In the genomic region with DNA sequence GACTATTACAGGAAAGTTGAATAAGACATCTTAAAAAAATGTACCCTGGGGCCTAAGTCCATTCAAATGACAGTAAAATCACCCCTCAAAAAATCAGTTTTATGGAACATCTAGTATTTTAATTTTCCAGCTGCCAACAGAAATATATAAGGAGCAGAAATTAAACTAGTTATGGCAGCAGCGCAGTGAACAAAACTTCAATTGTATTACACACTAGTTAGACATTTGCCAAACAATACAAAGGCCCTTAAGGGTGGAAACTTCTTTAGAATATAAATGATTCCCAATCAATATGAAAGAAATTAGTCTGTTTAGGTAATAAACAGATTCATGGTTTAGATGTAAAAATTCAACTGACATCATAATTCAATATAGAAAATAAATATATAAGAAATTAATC, we compare ENCODE assay signal across 20 cellular contexts. TPM values are rescaled to one million over a fixed set of nuclear protein-coding genes. Genes with fewer than 3 reads are reported as not detected.
A peak's percentile ranks its signal among the peaks of the same experiment; 100 is the strongest.
DNase-seq lines count a peak whose midpoint lies in the region; TF ChIP-seq lines count a peak whose summit lies in the region.
"Had no signal": no experiment of that assay in that cellular context is flagged by ENCODE, and none has a peak within 500 bp of the region (broad histone marks: within the 10 kb centered on the region; RNA-seq: fewer than 3 reads in every experiment).

No MANE protein-coding gene starts in this region.

- no peaks in the 10 kb centered on the region for H3K27me3 Mint-ChIP-seq in activated T-cell treated with anti-CD3 and anti-CD28 coated beads, Interleukin-2, amount 50 U/mL, for 24 hours
- H3K27me3 Mint-ChIP-seq in activated naive CD8-positive, alpha-beta T cell treated with anti-CD3 and anti-CD28 coated beads for 36 hours, result no peaks in the 10 kb centered on the region
- H3K27me3 Mint-ChIP-seq: activated naive CD4-positive, alpha-beta T cell treated with anti-CD3 and anti-CD28 coated beads, Interleukin-2, amount 10 ng/mL, durations not matched to agents 7 days and 5 days; IgD-negative memory B cell; stimulated activated naive CD8-positive, alpha-beta T cell treated with anti-CD3 and anti-CD28 coated beads, Interleukin-15, Interleukin-2, amounts not matched to agents 100 ng/mL and 50 ng/mL, for 24 hours had no signal

- intact Hi-C loops in OCI-LY7 (cut with micrococcal nuclease; ENCODE audit: unreplicated experiment), result no loop called here

- peaks cover 34% of the 10 kb centered on the region for H3K4me1 ChIP-seq in OCI-LY7 (ENCODE audit: insufficient read depth, low read length, poor library complexity, severe bottlenecking)
- peaks cover 33% of the 10 kb centered on the region for H3K4me1 ChIP-seq in effector memory CD4-positive, alpha-beta T cell (ENCODE audit: control insufficient read depth, insufficient read depth, low read length, poor library complexity, severe bottlenecking)

- H3K4me3 ChIP-seq in OCI-LY7 (ENCODE audit: low read depth, low read length, poor library complexity, severe bottlenecking), result no peak overlapping the region
- no peak overlapping the region for H3K4me3 ChIP-seq in effector memory CD4-positive, alpha-beta T cell (ENCODE audit: insufficient read depth, low read depth, low read length, poor library complexity, severe bottlenecking)
- H3K4me3 ChIP-seq: body of pancreas, HAP-1, PC-9, right lobe of liver, SK-N-MC had no signal

- no peaks in the 10 kb centered on the region for H3K79me2 ChIP-seq in OCI-LY7 (ENCODE audit: insufficient read depth, low read depth, low read length)

- no peaks in the 10 kb centered on the region for H3K27me3 ChIP-seq in effector memory CD4-positive, alpha-beta T cell (replicated peaks; ENCODE audit: control insufficient read depth, insufficient read depth, low read length, poor library complexity, severe bottlenecking)
- H3K27me3 ChIP-seq: body of pancreas, right lobe of liver had no signal

- no TSS peak for BruUV-seq in OCI-LY7 (replicated peaks; lab: Mats Ljungman, UMichigan)

- H3K4me1 Mint-ChIP-seq in activated T-cell treated with anti-CD3 and anti-CD28 coated beads, Interleukin-2, amount 50 U/mL, for 24 hours (ENCODE audit: low read depth), result peaks cover 87% of the 10 kb centered on the region
- H3K4me1 Mint-ChIP-seq in activated naive CD8-positive, alpha-beta T cell treated with anti-CD3 and anti-CD28 coated beads for 36 hours, result peaks cover 65% of the 10 kb centered on the region

- H3K36me3 ChIP-seq in OCI-LY7 (ENCODE audit: insufficient read depth, low read length), result no peaks in the 10 kb centered on the region
- no peaks in the 10 kb centered on the region for H3K36me3 ChIP-seq in effector memory CD4-positive, alpha-beta T cell (ENCODE audit: control insufficient read depth, insufficient read depth, low read length)
- H3K36me3 ChIP-seq: HAP-1, right lobe of liver had no signal

- H3K4me2 ChIP-seq in OCI-LY7 (ENCODE audit: low read length), result peak overlapping the region; percentile 25

- no peak overlapping the region for H3K27ac ChIP-seq in OCI-LY7 (ENCODE audit: low read depth, low read length, poor library complexity, severe bottlenecking)
- H3K27ac ChIP-seq in effector memory CD4-positive, alpha-beta T cell (ENCODE audit: insufficient read depth, low read length, poor library complexity, severe bottlenecking), result peak overlapping the region; percentile 46
- peak overlapping the region; percentile 85 for H3K27ac ChIP-seq in substantia nigra (ENCODE audit: low read depth, low read length, poor library complexity, severe bottlenecking)
- H3K27ac ChIP-seq: right lobe of liver, SK-N-MC had no signal

- H3K4me3 Mint-ChIP-seq in activated T-cell treated with anti-CD3 and anti-CD28 coated beads, Interleukin-2, amount 50 U/mL, for 24 hours, result no peak overlapping the region
- no peak overlapping the region for H3K4me3 Mint-ChIP-seq in activated naive CD8-positive, alpha-beta T cell treated with anti-CD3 and anti-CD28 coated beads for 36 hours
- H3K4me3 Mint-ChIP-seq: activated naive CD4-positive, alpha-beta T cell treated with anti-CD3 and anti-CD28 coated beads, Interleukin-2, amount 10 ng/mL, durations not matched to agents 7 days and 5 days had no signal

- H3K36me3 Mint-ChIP-seq in activated T-cell treated with anti-CD3 and anti-CD28 coated beads, Interleukin-2, amount 50 U/mL, for 24 hours (ENCODE audit: low read depth), result peaks cover 4% of the 10 kb centered on the region
- peaks cover 6% of the 10 kb centered on the region for H3K36me3 Mint-ChIP-seq in activated naive CD8-positive, alpha-beta T cell treated with anti-CD3 and anti-CD28 coated beads for 36 hours

- no peaks in the 10 kb centered on the region for H3K9me2 ChIP-seq in OCI-LY7 (ENCODE audit: insufficient read depth, low read length)

- no peak for TF ChIP-seq CTCF in OCI-LY7 (conservative IDR thresholded peaks at IDR 0.05; ENCODE audit: low read length)

- H2AFZ ChIP-seq in OCI-LY7 (ENCODE audit: low read length), result no peak overlapping the region
- H2AFZ ChIP-seq: PC-9 had no signal

- POLR2A ChIA-PET in OCI-LY7 (lab: Charles Lee), result interaction anchor here (0.8 kb wide), 1 partner anchor 47 kb away, joined by 7 read pairs; no protein-coding TSS in a partner anchor

- CTCF ChIA-PET in OCI-LY7 (lab: Charles Lee; ENCODE audit: unreplicated experiment), result no interaction called here

- DNase-seq in activated T-cell treated with anti-CD3 and anti-CD28 coated beads, Interleukin-2, amount 50 U/mL, for 24 hours, result no peak
- DNase-seq in activated T-cell treated with anti-CD3 and anti-CD28 coated beads, Interleukin-2, amount 50 U/mL, for 1 hour, result no peak
- no peak for DNase-seq in OCI-LY7 (ENCODE audit: low spot score)
- no peak for DNase-seq in effector memory CD4-positive, alpha-beta T cell
- DNase-seq in substantia nigra (lab: John Stamatoyannopoulos, UW), result no peak
- DNase-seq in hypothalamus (lab: John Stamatoyannopoulos, UW), result no peak
- no peak for DNase-seq in COLO829 (ENCODE audit: low spot score)
- no peak for DNase-seq in activated naive CD8-positive, alpha-beta T cell treated with anti-CD3 and anti-CD28 coated beads for 36 hours
- DNase-seq: activated CD4-positive, alpha-beta T cell treated with anti-CD3 and anti-CD28 coated beads for 1 hour; activated naive CD4-positive, alpha-beta T cell treated with anti-CD3 and anti-CD28 coated beads, Interleukin-2, amount 10 ng/mL, durations not matched to agents 7 days and 5 days; left ventricle myocardium superior; right lobe of liver had no signal

- no peaks in the 10 kb centered on the region for H4K20me1 ChIP-seq in OCI-LY7 (ENCODE audit: insufficient read depth, low read length)

- peak overlapping the region; percentile 73 for H3K27ac Mint-ChIP-seq in activated T-cell treated with anti-CD3 and anti-CD28 coated beads, Interleukin-2, amount 50 U/mL, for 24 hours
- no peak overlapping the region for H3K27ac Mint-ChIP-seq in activated naive CD8-positive, alpha-beta T cell treated with anti-CD3 and anti-CD28 coated beads for 36 hours

- H3K9me3 ChIP-seq in OCI-LY7 (ENCODE audit: low read length), result no peaks in the 10 kb centered on the region
- no peaks in the 10 kb centered on the region for H3K9me3 ChIP-seq in effector memory CD4-positive, alpha-beta T cell (ENCODE audit: control insufficient read depth, low read length)
- H3K9me3 ChIP-seq: body of pancreas, HAP-1, right lobe of liver had no signal

- no peaks in the 10 kb centered on the region for H3K9me3 Mint-ChIP-seq in activated T-cell treated with anti-CD3 and anti-CD28 coated beads, Interleukin-2, amount 50 U/mL, for 24 hours
- H3K9me3 Mint-ChIP-seq in activated naive CD8-positive, alpha-beta T cell treated with anti-CD3 and anti-CD28 coated beads for 36 hours, result no peaks in the 10 kb centered on the region
- H3K9me3 Mint-ChIP-seq: activated naive CD4-positive, alpha-beta T cell treated with anti-CD3 and anti-CD28 coated beads, Interleukin-2, amount 10 ng/mL, durations not matched to agents 7 days and 5 days; IgD-negative memory B cell; stimulated activated naive CD8-positive, alpha-beta T cell treated with anti-CD3 and anti-CD28 coated beads, Interleukin-15, Interleukin-2, amounts not matched to agents 100 ng/mL and 50 ng/mL, for 24 hours had no signal

RNA-seq across cellular contexts. Expression of a gene that starts 18.1 kb away (rescaled TPM):
- total RNA-seq in OCI-LY7 (2014; rRNA removed; shearing (Covaris generic)), result 15.6 and 20.6 TPM in 2 replicates
- total RNA-seq in OCI-LY7 (2022), result 11.2 and 16.1 TPM in 2 replicates
- total RNA-seq in activated naive CD8-positive, alpha-beta T cell treated with anti-CD3 and anti-CD28 coated beads for 36 hours, result 10 to 100 TPM in 1 of 2 experiments, 1 to 10 TPM in 1; 9.6 to 10.3 TPM

RNA-seq across cellular contexts. Expression of a gene that starts 38.0 kb away (rescaled TPM):
- total RNA-seq in OCI-LY7 (2014; rRNA removed; shearing (Covaris generic)), result 18.9 and 22.4 TPM in 2 replicates
- total RNA-seq in OCI-LY7 (2022), result 35.0 and 40.6 TPM in 2 replicates
- 10 to 100 TPM; 25.8 to 30.8 TPM for total RNA-seq in activated naive CD8-positive, alpha-beta T cell treated with anti-CD3 and anti-CD28 coated beads for 36 hours

RNA-seq across cellular contexts. Expression of a gene that starts 39.8 kb away (rescaled TPM):
- not detected in 2 replicates for total RNA-seq in OCI-LY7 (2014; rRNA removed; shearing (Covaris generic))
- not detected in 2 replicates for total RNA-seq in OCI-LY7 (2022)
- total RNA-seq in activated naive CD8-positive, alpha-beta T cell treated with anti-CD3 and anti-CD28 coated beads for 36 hours, result not detected
- total RNA-seq: body of pancreas, left ventricle myocardium superior, osteoblast, PC-9, right lobe of liver, ureter had no signal
